ENCODE assay signal across 9 cellular contexts in genomic region chr3:18442743-18443669, GRCh38. TPM values are rescaled to one million over a fixed set of nuclear protein-coding genes. Genes with fewer than 3 reads are reported as not detected.
DNase-seq lines count a peak whose midpoint lies in the region; ATAC-seq and TF ChIP-seq lines count a peak whose summit lies in the region.
"Had no signal": no experiment of that assay in that cellular context is flagged by ENCODE, and none has a peak within 500 bp of the region (broad histone marks: within the 10 kb centered on the region; RNA-seq: fewer than 3 reads in every experiment).

No MANE protein-coding gene starts in this region.

- no peak overlapping the region for H3K9ac ChIP-seq in PC-3 (ENCODE audit: low read length)
- H3K9ac ChIP-seq in skeletal muscle tissue (ENCODE audit: low read depth in 1 of 3, low read length in 3 of 3): peak overlapping the region in 1 of 3 donors; percentile 74

- TF ChIP-seq CTCF in GM13977 (IDR thresholded peaks at IDR 0.05; ENCODE audit: extremely low read depth, insufficient read depth, missing control alignments) (no peak), PC-3 (conservative IDR thresholded peaks at IDR 0.05; ENCODE audit: low read depth, low read length) (no peak), esophagus squamous epithelium (IDR thresholded peaks at IDR 0.05) (no peak)

- H3K4me3 ChIP-seq in PC-3 (ENCODE audit: low read length) (peak overlapping the region; percentile 84), esophagus squamous epithelium (peak overlapping the region in 3 of 4 donors; percentile 49 to 74 (median 67)), skeletal muscle tissue (ENCODE audit: low read length in 3 of 3) (peak overlapping the region in 2 of 3 donors; percentile 70 to 81)

- CTCF ChIA-PET in PC-3 (lab: Charles Lee): interaction anchor here (0.6 kb wide), 1 partner anchor 549 kb away, joined by 3 read pairs; no protein-coding TSS in a partner anchor

- peak; percentile 13 for DNase-seq in GM13977 (ENCODE audit: low spot score)
- DNase-seq in PC-3: no peak
- no peak for DNase-seq in esophagus squamous epithelium (lab: John Stamatoyannopoulos, UW)
- no peak for DNase-seq in cerebellar nuclear complex (lab: John Stamatoyannopoulos, UW)
- no peak for DNase-seq in activated gamma-delta T cell treated with Interleukin-2 at 50 U/mL for 16 hours
- no peak for DNase-seq in occipital lobe (lab: John Stamatoyannopoulos, UW)
- DNase-seq in putamen (ENCODE audit: low spot score): no peak
- DNase-seq: NCI-H1092 had no signal

- peak overlapping the region; percentile 97 for H3K4me2 ChIP-seq in PC-3 (ENCODE audit: low read length)

- no peaks in the 10 kb centered on the region for H3K79me2 ChIP-seq in PC-3 (ENCODE audit: low read length)

- peak overlapping the region; percentile 98 for H2AFZ ChIP-seq in PC-3 (ENCODE audit: low read length)

- in situ Hi-C loops in GM13977 (cut with MboI; ENCODE audit: low pct_unique_long_range_greater_than_20kb, low sequenced_read_pairs, unreplicated experiment): no loop called here

- no peak for TF ChIP-seq POLR2A in esophagus squamous epithelium (IDR thresholded peaks at IDR 0.05)

- H3F3A ChIP-seq in PC-3 (ENCODE audit: low read length, unreplicated experiment): no peaks in the 10 kb centered on the region

- no peaks in the 10 kb centered on the region for H3K9me3 ChIP-seq in PC-3 (ENCODE audit: low read length)
- no peaks in the 10 kb centered on the region for H3K9me3 ChIP-seq in esophagus squamous epithelium
- H3K9me3 ChIP-seq in skeletal muscle tissue (ENCODE audit: control insufficient read depth in 3 of 3, low read length in 3 of 3): no peaks in the 10 kb centered on the region

- intact Hi-C loops in PC-3 (cut with micrococcal nuclease) (no loop called here), esophagus squamous epithelium (cut with DNase I) (no loop called here)

- no TSS peak for BruUV-seq in PC-3 (replicated peaks; lab: Mats Ljungman, UMichigan)

- H3K36me3 ChIP-seq in PC-3 (ENCODE audit: low read depth, low read length) (no peaks in the 10 kb centered on the region), esophagus squamous epithelium (no peaks in the 10 kb centered on the region), skeletal muscle tissue (ENCODE audit: control insufficient read depth in 3 of 3, insufficient read depth in 3 of 3, low read length in 3 of 3) (no peaks in the 10 kb centered on the region)

- no peaks in the 10 kb centered on the region for H4K20me1 ChIP-seq in PC-3 (ENCODE audit: low read length)

- no peak for ATAC-seq in PC-3

- 49 to 78% methylated on average over 6 to 11 of the region's 11 CpGs for WGBS in esophagus squamous epithelium, 2 donors

- peaks cover 27% of the 10 kb centered on the region for H3K4me1 ChIP-seq in PC-3 (ENCODE audit: insufficient read depth, low read length)
- H3K4me1 ChIP-seq in esophagus squamous epithelium: peaks cover 13 to 28% (median 17%) of the 10 kb centered on the region in 3 donors
- H3K4me1 ChIP-seq in skeletal muscle tissue (ENCODE audit: control insufficient read depth in 3 of 3, insufficient read depth in 3 of 3, low read length in 3 of 3): peaks cover 16 to 19% (median 18%) of the 10 kb centered on the region in 3 donors

- POLR2A ChIA-PET in PC-3 (lab: Charles Lee; ENCODE audit: unreplicated experiment): no interaction called here

- H3K9me2 ChIP-seq in PC-3 (replicated peaks; ENCODE audit: low read length): no peaks in the 10 kb centered on the region

- H3K27ac ChIP-seq in PC-3 (ENCODE audit: low read length): no peak overlapping the region
- H3K27ac ChIP-seq in esophagus squamous epithelium: no peak overlapping the region
- H3K27ac ChIP-seq in skeletal muscle tissue (ENCODE audit: low read depth, low read length): no peak overlapping the region

- H3K27me3 ChIP-seq in PC-3 (ENCODE audit: low read length) (peaks cover 28% of the 10 kb centered on the region), esophagus squamous epithelium (peaks cover 3 to 95% (median 13%) of the 10 kb centered on the region in 4 donors), skeletal muscle tissue (ENCODE audit: control insufficient read depth in 3 of 3, insufficient read depth in 3 of 3, low read length in 3 of 3) (peaks cover 18 to 40% (median 18%) of the 10 kb centered on the region in 3 donors)

RNA-seq across cellular contexts. Expression of gene SATB1, which starts 17.9 kb away (rescaled TPM):
- total RNA-seq in PC-3 (2014; rRNA removed) (15.6 and 28.6 TPM in 2 replicates), esophagus squamous epithelium (10 to 100 TPM; 16.9 to 24.4 (median 20.0) TPM), skeletal muscle tissue (21.4 TPM), occipital lobe (166 TPM)
